Comparison of ENCODE assay signal across 23 cellular contexts in genomic region chr14:104894331-104895206, GRCh38. TPM values are rescaled to one million over a fixed set of nuclear protein-coding genes. Genes with fewer than 3 reads are reported as not detected.
DNase-seq lines count a peak whose midpoint lies in the region; ATAC-seq, FAIRE-seq and TF ChIP-seq lines count a peak whose summit lies in the region.
"Had no signal": no experiment of that assay in that cellular context is flagged by ENCODE, and none has a peak within 500 bp of the region (broad histone marks: within the 10 kb centered on the region; RNA-seq: fewer than 3 reads in every experiment).

No MANE protein-coding gene starts in this region.

- no peak for TF ChIP-seq POLR2A in A549 (IDR thresholded peaks at IDR 0.05; ENCODE audit: low read length)

- POLR2A ChIA-PET in A549 (lab: Yijun Ruan, JAX) = interaction anchor here (1.3 kb wide), 1 partner anchor 18 kb away, joined by 3 read pairs; no protein-coding TSS in a partner anchor

- intact Hi-C loops in heart right ventricle (cut with DNase I) = loop anchor here in 6 of 10 donors (5.0 to 10.0 kb wide), 3 partner anchors 80 to 153 kb away; partner anchors contain the start of gene AHNAK2 (in 1 of the 6)

- H3K27me3 Mint-ChIP-seq in progenitor cell of endocrine pancreas = peaks cover under 1% of the 10 kb centered on the region
- H3K27me3 Mint-ChIP-seq: activated T-helper 17 cell treated with anti-CD3 and anti-CD28 coated beads, Interleukin-2, amount 50 U/mL, for 72 hours had no signal

- DNase-seq in A549 (ENCODE audit: low read depth in 1 of 2, low spot score in 1 of 2) (no peak), H7 (peak; percentile 59), heart right ventricle (peak; percentile 19 to 32), osteoblast (ENCODE audit: insufficient read length, low spot score, missing footprints) (peak; percentile 57), glomerular visceral epithelial cell (ENCODE audit: extremely low spot score) (no peak), progenitor cell of endocrine pancreas (ENCODE audit: low spot score, unreplicated experiment) (no peak), C1 segment of cervical spinal cord (lab: John Stamatoyannopoulos, UW) (no peak)
- DNase-seq: esophagus squamous epithelium; immature natural killer cell; Kasumi-1; mesendoderm; OCI-M1; stimulated activated CD4-positive, alpha-beta T cell treated with anti-CD3 and anti-CD28 coated beads, Interleukin-12 subunit alpha, Interleukin-12 subunit beta, amount 100 ng/mL, for 4 hours had no signal

- H4K20me1 ChIP-seq in osteoblast (ENCODE audit: insufficient read depth, low read length) = peaks cover 8% of the 10 kb centered on the region

- FAIRE-seq in A549 (lab: Jason Lieb, UNC) = no peak

- no peaks in the 10 kb centered on the region for H3K27me3 ChIP-seq in H7 (ENCODE audit: control insufficient read depth, insufficient read depth, low read length)
- H3K27me3 ChIP-seq in heart right ventricle = no peaks in the 10 kb centered on the region
- no peaks in the 10 kb centered on the region for H3K27me3 ChIP-seq in osteoblast (ENCODE audit: insufficient read depth, low read length)
- H3K27me3 ChIP-seq: breast epithelium, dorsolateral prefrontal cortex, esophagus squamous epithelium, SJSA1 had no signal

- WGBS in A549 (ENCODE audit: missing lambda C conversion rate) = 91% methylated on average over 27 of the region's 30 CpGs
- 72 to 84% methylated on average over 29 to 30 of the region's 30 CpGs for WGBS in heart right ventricle, 2 donors

- no peak overlapping the region for H2AFZ ChIP-seq in osteoblast (ENCODE audit: low read length)

- H3K4me2 ChIP-seq in A549 (no peak overlapping the region), osteoblast (ENCODE audit: insufficient read depth, low read length) (no peak overlapping the region)

- peaks cover 1% of the 10 kb centered on the region for H3K36me3 Mint-ChIP-seq in progenitor cell of endocrine pancreas (ENCODE audit: insufficient read depth)
- H3K36me3 Mint-ChIP-seq: immature natural killer cell; naive thymus-derived CD8-positive, alpha-beta T cell had no signal

- H3K27ac Mint-ChIP-seq in progenitor cell of endocrine pancreas = no peak overlapping the region
- H3K27ac Mint-ChIP-seq: activated T-helper 17 cell treated with anti-CD3 and anti-CD28 coated beads, Interleukin-2, amount 50 U/mL, for 72 hours; immature natural killer cell; naive thymus-derived CD8-positive, alpha-beta T cell had no signal

- H3K4me1 Mint-ChIP-seq in progenitor cell of endocrine pancreas (ENCODE audit: low read depth) = peaks cover 2% of the 10 kb centered on the region
- H3K4me1 Mint-ChIP-seq: activated T-helper 17 cell treated with anti-CD3 and anti-CD28 coated beads, Interleukin-2, amount 50 U/mL, for 72 hours; immature natural killer cell had no signal

- H3K27ac ChIP-seq in A549 (no peak overlapping the region), heart right ventricle (peak overlapping the region in 5 of 10 donors; percentile 26 to 51 (median 31)), osteoblast (ENCODE audit: low read depth, low read length) (no peak overlapping the region)
- H3K27ac ChIP-seq: breast epithelium, dorsolateral prefrontal cortex, esophagus squamous epithelium, SJSA1, thoracic aorta had no signal

- no peaks in the 10 kb centered on the region for H3K9me3 Mint-ChIP-seq in progenitor cell of endocrine pancreas (ENCODE audit: low read depth)
- H3K9me3 Mint-ChIP-seq: activated T-helper 17 cell treated with anti-CD3 and anti-CD28 coated beads, Interleukin-2, amount 50 U/mL, for 72 hours; immature natural killer cell; naive thymus-derived CD8-positive, alpha-beta T cell had no signal

- no peaks in the 10 kb centered on the region for H3K79me2 ChIP-seq in osteoblast (ENCODE audit: insufficient read depth, low read length)

- TF ChIP-seq CTCF in A549 (IDR thresholded peaks at IDR 0.05) (0 out of 3 replicates have a peak, but pooled peaks have one; percentile 11), heart right ventricle (IDR thresholded peaks at IDR 0.05) (peak in 1 of 9 donors; percentile 8), osteoblast (IDR thresholded peaks at IDR 0.05; ENCODE audit: extremely low read depth, low read depth, low read length) (no peak), progenitor cell of endocrine pancreas (IDR thresholded peaks at IDR 0.05; ENCODE audit: unreplicated experiment) (no peak)

- H3K9me3 ChIP-seq in A549 = no peaks in the 10 kb centered on the region
- no peaks in the 10 kb centered on the region for H3K9me3 ChIP-seq in heart right ventricle
- H3K9me3 ChIP-seq in osteoblast (ENCODE audit: low read depth, low read length) = no peaks in the 10 kb centered on the region
- H3K9me3 ChIP-seq: breast epithelium, esophagus squamous epithelium, SJSA1, thoracic aorta had no signal

- TF ChIP-seq RAD21 in A549 (conservative IDR thresholded peaks at IDR 0.05 in 1 of 2, IDR thresholded peaks at IDR 0.05 in 1 of 2) = no peak

- H3K36me3 ChIP-seq in H7 (replicated peaks; ENCODE audit: control insufficient read depth, insufficient read depth, low read length) = no peaks in the 10 kb centered on the region
- peaks cover 0 to 8% (median 0%) of the 10 kb centered on the region in 9 donors for H3K36me3 ChIP-seq in heart right ventricle
- H3K36me3 ChIP-seq in osteoblast (ENCODE audit: insufficient read depth, low read length) = peaks cover 2% of the 10 kb centered on the region
- H3K36me3 ChIP-seq: breast epithelium, SJSA1, thoracic aorta had no signal

- TF ChIP-seq EP300 in A549 (IDR thresholded peaks at IDR 0.05) = no peak

- ATAC-seq in A549 (0 out of 6 replicates have a peak, but pooled peaks of 1 of the 2 experiments have one; percentile 11), heart right ventricle (peak in 6 of 8 donors; percentile 11 to 48 (median 38)), GM19455 (IDR thresholded peaks at IDR 0.05; ENCODE audit: unreplicated experiment) (no peak)
- ATAC-seq: activated CD4-positive, CD25-positive, alpha-beta regulatory T cell treated with anti-CD3 and anti-CD28 coated beads, Interleukin-2, amount 50 U/mL, for 24 hours; activated T-helper 17 cell treated with anti-CD3 and anti-CD28 coated beads, Interleukin-2, amount 50 U/mL, for 72 hours; HCT116; naive thymus-derived CD8-positive, alpha-beta T cell had no signal

- no peak overlapping the region for H3K4me3 Mint-ChIP-seq in progenitor cell of endocrine pancreas (ENCODE audit: low read depth)
- H3K4me3 Mint-ChIP-seq: activated T-helper 17 cell treated with anti-CD3 and anti-CD28 coated beads, Interleukin-2, amount 50 U/mL, for 72 hours; immature natural killer cell; naive thymus-derived CD8-positive, alpha-beta T cell had no signal

- H3K4me3 ChIP-seq in A549 (no peak overlapping the region), H7 (ENCODE audit: insufficient read depth, low read depth, low read length) (no peak overlapping the region), heart right ventricle (peak overlapping the region in 6 of 10 donors; percentile 18 to 43 (median 37)), osteoblast (ENCODE audit: insufficient read depth, low read length) (no peak overlapping the region)
- H3K4me3 ChIP-seq: dorsolateral prefrontal cortex, esophagus squamous epithelium, SJSA1, thoracic aorta had no signal

- CTCF ChIA-PET in A549 (lab: Yijun Ruan, JAX) = interaction anchor here (1.5 to 3.9 kb wide), 12 partner anchors 8 to 192 kb away, joined by 4 to 40 read pairs (median 15); no protein-coding TSS in a partner anchor

- H3K4me1 ChIP-seq in A549 = peaks cover 15% of the 10 kb centered on the region
- peaks cover 5 to 30% (median 17%) of the 10 kb centered on the region in 9 donors for H3K4me1 ChIP-seq in heart right ventricle
- H3K4me1 ChIP-seq in osteoblast (ENCODE audit: insufficient read depth, low read length) = no peaks in the 10 kb centered on the region
- H3K4me1 ChIP-seq: breast epithelium, SJSA1 had no signal

TF ChIP-seq in A549, 52 proteins besides CTCF, POLR2A, EP300 and RAD21 (continues in another document):
- TF ChIP-seq NR3C1 (IDR thresholded peaks at IDR 0.05) (no peak), FOSB (CRISPR knock-in tag; IDR thresholded peaks at IDR 0.05) (no peak), HOXA7 (CRISPR knock-in tag; IDR thresholded peaks at IDR 0.05) (no peak), ZFP36 (IDR thresholded peaks at IDR 0.05; ENCODE audit: borderline replicate concordance, partially characterized antibody) (no peak), EHMT2 (IDR thresholded peaks at IDR 0.05; ENCODE audit: low read depth) (no peak), SREBF2 (IDR thresholded peaks at IDR 0.05) (no peak), ATOH8 (CRISPR knock-in tag; IDR thresholded peaks at IDR 0.05; ENCODE audit: low read depth) (no peak)

RNA-seq across cellular contexts. Expression of gene CEP170B, which starts 29.5 kb away (rescaled TPM):
- polyA plus RNA-seq in A549 (2011; rRNA removed) = 3.9 and 4.5 TPM in 2 replicates
- 8.7 and 12.5 TPM in 2 replicates for polyA plus RNA-seq in A549 (2012; cell fraction: cytosol; rRNA removed)
- 59.0 and 71.9 TPM in 2 replicates for polyA plus RNA-seq in A549 (2012; cell fraction: nucleus; rRNA removed)
- 13.1 to 14.3 TPM (median 13.5 TPM) in 3 replicates for polyA plus RNA-seq in A549 (2017; fragmentation: RNase III; extraction: RNeasy Plus Mini Kit Qiagen cat#74134 plus additional on column Dnase treatment)
- polyA minus RNA-seq in A549 (2011; rRNA and poly(A)+ RNA removed) = 3.8 and 4.3 TPM in 2 replicates
- total RNA-seq in H7 (2014; rRNA removed; shearing (Covaris generic)) = 20.8 and 21.4 TPM in 2 replicates
- 10 to 100 TPM in 9 of 10 donors, 1 to 10 TPM in 1; 8.3 to 13.6 (median 12.3) TPM for total RNA-seq in heart right ventricle
- 1 to 10 TPM; 6.8 to 9.1 TPM for polyA plus RNA-seq in heart right ventricle
- total RNA-seq in osteoblast = 17.1 and 21.0 TPM in 2 replicates
- total RNA-seq in progenitor cell of endocrine pancreas = 48.9 and 49.3 TPM in 2 replicates
- polyA plus RNA-seq: immature natural killer cell had no signal

RNA-seq across cellular contexts. Expression of gene PLD4, which starts 30.1 kb away (rescaled TPM):
- 0.01 TPM in 2 replicates for polyA plus RNA-seq in A549 (2011; rRNA removed)
- polyA plus RNA-seq in A549 (2012; cell fraction: cytosol; rRNA removed) = 0.03 TPM in 1 of 2 replicates, not detected in the other
- 0.06 and 0.11 TPM in 2 replicates for polyA plus RNA-seq in A549 (2012; cell fraction: nucleus; rRNA removed)
- 0.01 TPM in 2 of 3 replicates, not detected in the other for polyA plus RNA-seq in A549 (2017; fragmentation: RNase III; extraction: RNeasy Plus Mini Kit Qiagen cat#74134 plus additional on column Dnase treatment)
- polyA minus RNA-seq in A549 (2011; rRNA and poly(A)+ RNA removed) = 0.17 TPM in 1 of 2 replicates, not detected in the other
- 0.11 TPM in 1 of 2 replicates, not detected in the other for total RNA-seq in H7 (2014; rRNA removed; shearing (Covaris generic))
- total RNA-seq in heart right ventricle = under 1 TPM in 9 of 10 donors, not detected in 1; 0.23 to 0.91 (median 0.50) TPM
- polyA plus RNA-seq in heart right ventricle = under 1 TPM; 0.07 to 0.13 TPM
- not detected in 2 replicates for total RNA-seq in osteoblast
- total RNA-seq in progenitor cell of endocrine pancreas = 0.05 TPM in 1 of 2 replicates, not detected in the other
- total RNA-seq: activated T-helper 17 cell treated with anti-CD3 and anti-CD28 coated beads, Interleukin-2, amount 50 U/mL, for 72 hours; glomerular endothelial cell; SJSA1 had no signal

Comparison
In these comparisons a context has a peak if more than half of its experiments do, and no peak if none do; other contexts are left out.
1. DNase-seq: peak in H7 (single experiment), heart right ventricle (2 of 2) and osteoblast (single experiment); none in A549 (0 of 2), glomerular visceral epithelial cell (single experiment), progenitor cell of endocrine pancreas (single experiment) and C1 segment of cervical spinal cord (0 of 14).
2. H3K4me3 ChIP-seq: peak in heart right ventricle (6 of 10); none in A549 (single experiment), H7 (single experiment) and osteoblast (single experiment).